ENCODE assay signal across 12 cellular contexts in the genomic region with DNA sequence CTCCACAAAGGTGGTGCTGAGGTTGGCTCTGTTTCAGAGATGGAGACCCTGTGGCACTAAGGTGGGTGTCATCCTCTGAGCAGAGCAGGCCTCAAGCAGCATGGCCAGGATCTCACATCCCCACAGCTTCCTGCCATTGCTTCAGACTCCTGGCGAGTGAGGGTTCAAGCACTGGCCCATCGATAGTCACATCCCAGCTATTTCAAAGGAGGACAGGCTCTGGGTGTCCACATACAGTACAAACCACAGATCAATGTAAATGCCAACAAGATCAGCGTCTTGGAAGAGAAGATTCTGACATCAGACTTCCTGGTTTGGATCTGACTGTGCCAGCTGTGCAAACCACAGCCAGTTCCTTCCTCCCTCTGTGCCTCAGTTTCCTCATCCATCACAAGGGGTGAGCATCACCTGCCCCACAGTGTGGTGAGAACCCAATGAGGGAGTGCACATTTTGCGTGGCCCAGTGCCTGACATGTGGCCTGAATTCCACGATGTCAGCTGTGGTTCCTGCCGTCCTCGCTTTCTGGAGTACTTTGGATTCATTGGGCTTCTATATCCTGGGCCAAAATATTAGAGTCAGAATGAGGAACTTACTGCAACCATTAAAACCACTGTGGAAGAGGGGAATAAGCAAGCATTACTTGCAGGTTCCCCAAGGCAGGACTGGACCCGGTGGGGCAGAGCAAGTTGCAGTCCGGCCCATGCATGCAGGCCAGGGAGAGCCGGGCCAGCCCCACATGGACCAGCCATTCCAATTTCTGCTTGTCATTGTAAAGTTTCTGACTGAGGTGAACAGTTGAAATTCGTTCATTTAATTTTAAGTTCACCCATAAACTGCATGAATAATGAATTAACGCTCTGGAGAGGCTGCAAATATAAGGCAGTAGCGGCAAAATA.
"Had no signal": no experiment of that assay in that cellular context is flagged by ENCODE, and none has a peak within 500 bp of the region (broad histone marks: within the 10 kb centered on the region; RNA-seq: fewer than 3 reads in every experiment).

No MANE protein-coding gene starts in this region.

- H3K27ac ChIP-seq: SK-N-MC, tibial artery had no signal

- ATAC-seq: activated CD4-positive, CD25-positive, alpha-beta regulatory T cell treated with anti-CD3 and anti-CD28 coated beads, Interleukin-2, amount 50 U/mL, for 24 hours; T-cell had no signal

- H3K27ac Mint-ChIP-seq: activated naive CD8-positive, alpha-beta T cell treated with anti-CD3 and anti-CD28 coated beads, Interleukin-2, amount 10 ng/mL, durations not matched to agents 7 days and 5 days; endodermal cell; memory B cell; T-cell had no signal

- H3K27me3 ChIP-seq: tibial artery had no signal

- H3K4me3 ChIP-seq: SK-N-MC, smooth muscle cell, tibial artery had no signal

- DNase-seq: activated gamma-delta T cell treated with Interleukin-2 at 50 U/mL for 16 hours; activated naive CD8-positive, alpha-beta T cell treated with anti-CD3 and anti-CD28 coated beads, Interleukin-2, amount 10 ng/mL, durations not matched to agents 7 days and 5 days; activated T-cell treated with anti-CD3 and anti-CD28 coated beads, Interleukin-2, amount 50 U/mL, for 1 hour; anterior cingulate cortex; endodermal cell; islet precursor cell; T-cell; tibial artery had no signal

- H3K36me3 Mint-ChIP-seq: activated naive CD8-positive, alpha-beta T cell treated with anti-CD3 and anti-CD28 coated beads, Interleukin-2, amount 10 ng/mL, durations not matched to agents 7 days and 5 days; memory B cell; T-cell had no signal

- H3K9me3 Mint-ChIP-seq: endodermal cell had no signal

- H3K4me1 Mint-ChIP-seq: activated naive CD8-positive, alpha-beta T cell treated with anti-CD3 and anti-CD28 coated beads, Interleukin-2, amount 10 ng/mL, durations not matched to agents 7 days and 5 days; endodermal cell; memory B cell; T-cell had no signal

- H3K4me2 ChIP-seq: smooth muscle cell had no signal

- H3K36me3 ChIP-seq: tibial artery had no signal

- H3K4me3 Mint-ChIP-seq: activated naive CD8-positive, alpha-beta T cell treated with anti-CD3 and anti-CD28 coated beads, Interleukin-2, amount 10 ng/mL, durations not matched to agents 7 days and 5 days; endodermal cell; memory B cell; T-cell had no signal

- H3K9me3 ChIP-seq: tibial artery had no signal
